In the genomic region with DNA sequence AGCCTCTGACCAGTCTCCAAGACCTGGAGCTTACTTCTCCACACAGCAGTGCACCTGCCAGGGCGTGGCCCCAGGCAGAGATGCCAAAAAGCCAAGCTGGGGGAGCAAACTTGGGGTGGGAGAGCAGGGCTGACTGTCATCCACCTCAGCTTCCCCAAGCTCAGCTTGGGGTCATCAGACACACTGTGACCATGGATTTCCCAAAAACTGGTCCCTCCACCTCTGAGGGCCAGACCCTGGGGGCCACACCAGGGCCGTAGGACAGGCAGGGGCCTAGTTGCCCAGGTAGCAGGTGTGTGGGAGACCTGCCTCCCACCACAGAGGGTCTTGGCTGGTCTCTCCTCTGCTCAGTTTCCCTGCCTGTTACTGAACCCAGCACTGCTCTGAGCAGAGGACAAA, we compare ENCODE assay signal across 2 cellular contexts.
TF ChIP-seq lines count a peak whose summit lies in the region.

No MANE protein-coding gene starts in this region.

TF ChIP-seq in endothelial cell of umbilical vein, 7 proteins besides CTCF, POLR2A, EP300 and RAD21:
- no peak for TF ChIP-seq EZH2 (IDR thresholded peaks at IDR 0.05; ENCODE audit: borderline replicate concordance, low read depth, low read length, severe bottlenecking)
- TF ChIP-seq, protein P1, sequence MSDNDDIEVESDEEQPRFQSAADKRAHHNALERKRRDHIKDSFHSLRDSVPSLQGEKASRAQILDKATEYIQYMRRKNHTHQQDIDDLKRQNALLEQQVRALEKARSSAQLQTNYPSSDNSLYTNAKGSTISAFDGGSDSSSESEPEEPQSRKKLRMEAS (IDR thresholded peaks at IDR 0.05; ENCODE audit: insufficient read depth, insufficient read length), result no peak
- TF ChIP-seq JUN (IDR thresholded peaks at IDR 0.05; ENCODE audit: borderline replicate concordance, insufficient read depth, insufficient read length, low read depth), result no peak
- no peak for TF ChIP-seq GATA2 (IDR thresholded peaks at IDR 0.05; ENCODE audit: insufficient read depth, insufficient read length, low read depth, low read length)
- TF ChIP-seq FOS (IDR thresholded peaks at IDR 0.05; ENCODE audit: borderline replicate concordance, insufficient read depth, low read length), result no peak
- TF ChIP-seq POLR2AphosphoS5 (IDR thresholded peaks at IDR 0.05; ENCODE audit: insufficient read depth, low read depth, low read length), result no peak
- no peak for TF ChIP-seq MYC (IDR thresholded peaks at IDR 0.05; ENCODE audit: low read depth, low read length)

TF ChIP-seq in neural cell, 6 proteins besides CTCF, POLR2A, EP300 and RAD21:
- no peak for TF ChIP-seq SMC3 (conservative IDR thresholded peaks at IDR 0.05; ENCODE audit: poor library complexity)
- TF ChIP-seq POLR2AphosphoS5 (IDR thresholded peaks at IDR 0.05), result no peak
- TF ChIP-seq TAF1 (IDR thresholded peaks at IDR 0.05; ENCODE audit: low read depth), result no peak
- no peak for TF ChIP-seq MXI1 (conservative IDR thresholded peaks at IDR 0.05; ENCODE audit: poor library complexity, severe bottlenecking)
- TF ChIP-seq EZH2 (IDR thresholded peaks at IDR 0.05; ENCODE audit: borderline replicate concordance, insufficient read depth, low read length, poor library complexity, severe bottlenecking), result no peak
- TF ChIP-seq, protein P2, sequence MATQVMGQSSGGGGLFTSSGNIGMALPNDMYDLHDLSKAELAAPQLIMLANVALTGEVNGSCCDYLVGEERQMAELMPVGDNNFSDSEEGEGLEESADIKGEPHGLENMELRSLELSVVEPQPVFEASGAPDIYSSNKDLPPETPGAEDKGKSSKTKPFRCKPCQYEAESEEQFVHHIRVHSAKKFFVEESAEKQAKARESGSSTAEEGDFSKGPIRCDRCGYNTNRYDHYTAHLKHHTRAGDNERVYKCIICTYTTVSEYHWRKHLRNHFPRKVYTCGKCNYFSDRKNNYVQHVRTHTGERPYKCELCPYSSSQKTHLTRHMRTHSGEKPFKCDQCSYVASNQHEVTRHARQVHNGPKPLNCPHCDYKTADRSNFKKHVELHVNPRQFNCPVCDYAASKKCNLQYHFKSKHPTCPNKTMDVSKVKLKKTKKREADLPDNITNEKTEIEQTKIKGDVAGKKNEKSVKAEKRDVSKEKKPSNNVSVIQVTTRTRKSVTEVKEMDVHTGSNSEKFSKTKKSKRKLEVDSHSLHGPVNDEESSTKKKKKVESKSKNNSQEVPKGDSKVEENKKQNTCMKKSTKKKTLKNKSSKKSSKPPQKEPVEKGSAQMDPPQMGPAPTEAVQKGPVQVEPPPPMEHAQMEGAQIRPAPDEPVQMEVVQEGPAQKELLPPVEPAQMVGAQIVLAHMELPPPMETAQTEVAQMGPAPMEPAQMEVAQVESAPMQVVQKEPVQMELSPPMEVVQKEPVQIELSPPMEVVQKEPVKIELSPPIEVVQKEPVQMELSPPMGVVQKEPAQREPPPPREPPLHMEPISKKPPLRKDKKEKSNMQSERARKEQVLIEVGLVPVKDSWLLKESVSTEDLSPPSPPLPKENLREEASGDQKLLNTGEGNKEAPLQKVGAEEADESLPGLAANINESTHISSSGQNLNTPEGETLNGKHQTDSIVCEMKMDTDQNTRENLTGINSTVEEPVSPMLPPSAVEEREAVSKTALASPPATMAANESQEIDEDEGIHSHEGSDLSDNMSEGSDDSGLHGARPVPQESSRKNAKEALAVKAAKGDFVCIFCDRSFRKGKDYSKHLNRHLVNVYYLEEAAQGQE (IDR thresholded peaks at IDR 0.05; ENCODE audit: borderline replicate concordance), result no peak
